In the genomic region with DNA sequence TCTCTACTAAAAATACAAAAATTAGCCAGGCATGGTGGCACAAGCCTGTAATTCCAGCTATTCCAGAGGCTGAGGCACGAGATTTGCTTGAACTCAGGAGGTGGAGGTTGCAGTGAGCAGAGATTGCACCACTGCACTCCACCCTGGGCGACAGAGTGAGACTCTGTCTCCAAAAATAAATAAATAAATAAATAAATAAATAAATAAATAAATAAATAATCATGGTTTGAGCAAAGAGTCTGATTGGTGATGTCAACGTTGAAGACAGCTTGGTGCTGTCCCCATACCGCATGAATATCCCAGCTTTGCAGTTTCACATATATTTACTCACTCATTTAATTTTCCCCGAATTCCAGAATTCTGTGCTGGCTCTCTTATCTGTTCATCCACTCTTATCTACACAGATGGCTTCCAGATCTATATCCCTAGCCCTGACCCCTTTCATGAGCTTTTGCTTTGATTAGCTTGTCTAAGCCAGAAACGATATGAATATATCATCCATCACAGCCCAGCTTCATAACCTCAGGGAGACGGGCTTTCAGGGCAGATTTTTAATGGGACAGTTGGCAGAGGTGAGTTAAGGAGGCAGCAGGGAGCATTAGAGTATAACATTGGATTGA, we compare ENCODE assay signal across 23 cellular contexts.
A peak's percentile ranks its signal among the peaks of the same experiment; 100 is the strongest.
DNase-seq lines count a peak whose midpoint lies in the region; ATAC-seq, FAIRE-seq and TF ChIP-seq lines count a peak whose summit lies in the region.
"Had no signal": no experiment of that assay in that cellular context is flagged by ENCODE, and none has a peak within 500 bp of the region (broad histone marks: within the 10 kb centered on the region; RNA-seq: fewer than 3 reads in every experiment).

No MANE protein-coding gene starts in this region.

- POLR2A ChIA-PET in A549 (lab: Yijun Ruan, JAX): no interaction called here

- WGBS in A549 (ENCODE audit: missing lambda C conversion rate): 53% methylated on average over 7 of the region's 7 CpGs
- WGBS in gastroesophageal sphincter (ENCODE audit: low coverage in 1 of 2), 2 donors: 74 to 77% methylated on average over 5 to 6 of the region's 7 CpGs

- no peak for FAIRE-seq in A549 (lab: Jason Lieb, UNC)
- FAIRE-seq: D721Med, G401.6, GM12891, GM19239 had no signal

- TF ChIP-seq EP300 in A549 (IDR thresholded peaks at IDR 0.05): no peak
- TF ChIP-seq EP300 in gastroesophageal sphincter (IDR thresholded peaks at IDR 0.05): no peak

- H3K27ac ChIP-seq in A549 (no peak overlapping the region), gastroesophageal sphincter (no peak overlapping the region)
- H3K27ac ChIP-seq: 22Rv1, BLaER1 had no signal

- TF ChIP-seq CTCF in A549 (IDR thresholded peaks at IDR 0.05): no peak
- TF ChIP-seq CTCF in gastroesophageal sphincter (IDR thresholded peaks at IDR 0.05): no peak

- ATAC-seq in A549 (no peak), SK-N-SH treated with all-trans-retinoic acid at 6 μM for 48 hours (no peak), gastroesophageal sphincter (no peak)

- TF ChIP-seq POLR2A in A549 (IDR thresholded peaks at IDR 0.05; ENCODE audit: low read length) (no peak), gastroesophageal sphincter (IDR thresholded peaks at IDR 0.05) (no peak)

- H3K27me3 ChIP-seq in gastroesophageal sphincter: peaks cover 59% of the 10 kb centered on the region
- H3K27me3 ChIP-seq: BLaER1 had no signal

- peaks cover 20% of the 10 kb centered on the region for H3K4me1 ChIP-seq in A549
- H3K4me1 ChIP-seq in gastroesophageal sphincter: no peaks in the 10 kb centered on the region
- H3K4me1 ChIP-seq: BE2C, BLaER1, Caco-2 had no signal

- DNase-seq in A549 (ENCODE audit: low read depth in 1 of 2, low spot score in 1 of 2): no peak
- DNase-seq in SK-N-DZ (ENCODE audit: low spot score): peak; percentile 65
- DNase-seq in islet precursor cell: peak; percentile 6
- DNase-seq in SW 1271 (lab: John Stamatoyannopoulos, UW): no peak
- DNase-seq in NCI-H82 treated with DMSO at 0.1 percent for 48 hours (lab: John Stamatoyannopoulos, UW; ENCODE audit: unreplicated experiment): no peak
- DNase-seq: ACHN; BE2C; C1 segment of cervical spinal cord; Caco-2; Calu3; CD4-positive, alpha-beta memory T cell; CD4-positive, CD25-positive, alpha-beta regulatory T cell; CD8-positive, alpha-beta memory T cell; DMS79 treated with DMSO at 0.1 percent for 48 hours; GF-D8 had no signal

- H3K4me3 ChIP-seq in A549 (no peak overlapping the region), gastroesophageal sphincter (no peak overlapping the region)
- H3K4me3 ChIP-seq: BLaER1 had no signal

- TF ChIP-seq RAD21 in A549 (conservative IDR thresholded peaks at IDR 0.05 in 1 of 2, IDR thresholded peaks at IDR 0.05 in 1 of 2): no peak

- CTCF ChIA-PET in A549 (lab: Yijun Ruan, JAX): interaction anchor here (1.2 kb wide), 2 partner anchors 22 to 209 kb away, joined by 3 read pairs; no protein-coding TSS in a partner anchor

- H3K9me3 ChIP-seq in A549: no peaks in the 10 kb centered on the region
- H3K9me3 ChIP-seq in gastroesophageal sphincter: no peaks in the 10 kb centered on the region
- H3K9me3 ChIP-seq: BE2C, BLaER1, Caco-2 had no signal

- no peaks in the 10 kb centered on the region for H3K36me3 ChIP-seq in gastroesophageal sphincter
- H3K36me3 ChIP-seq: BE2C, BLaER1 had no signal

- no peak overlapping the region for H3K4me2 ChIP-seq in A549
- H3K4me2 ChIP-seq: BLaER1 had no signal

TF ChIP-seq in A549, 52 proteins besides CTCF, POLR2A, EP300 and RAD21:
- no peak for TF ChIP-seq CBX2 (IDR thresholded peaks at IDR 0.05; ENCODE audit: borderline replicate concordance, low read depth)
- no peak for TF ChIP-seq HOXB13 (CRISPR knock-in tag; IDR thresholded peaks at IDR 0.05; ENCODE audit: low read depth)
- TF ChIP-seq MYC (IDR thresholded peaks at IDR 0.05; ENCODE audit: borderline replicate concordance, low read length): no peak
- TF ChIP-seq ZC3H11A (IDR thresholded peaks at IDR 0.05): peak; percentile 97

TF ChIP-seq in SK-N-SH treated with all-trans-retinoic acid at 6 μM for 48 hours, 23 proteins besides CTCF, POLR2A, EP300 and RAD21:
- peak; percentile 51; the same call in 1 of the 2 replicates for TF ChIP-seq TCF4 (CRISPR knock-in tag; IDR thresholded peaks at IDR 0.05; ENCODE audit: borderline replicate concordance)
- TF ChIP-seq TOX (CRISPR knock-in tag; IDR thresholded peaks at IDR 0.05; ENCODE audit: borderline replicate concordance): no peak

Comparison
In these comparisons a context has a peak if more than half of its experiments do, and no peak if none do; other contexts are left out.
1. DNase-seq: peak in SK-N-DZ (single experiment) and islet precursor cell (single experiment); none in A549 (0 of 2), SW 1271 (0 of 2) and NCI-H82 treated with DMSO at 0.1 percent for 48 hours (single experiment).